ENCODE assay signal across 15 cellular contexts in the genomic region with DNA sequence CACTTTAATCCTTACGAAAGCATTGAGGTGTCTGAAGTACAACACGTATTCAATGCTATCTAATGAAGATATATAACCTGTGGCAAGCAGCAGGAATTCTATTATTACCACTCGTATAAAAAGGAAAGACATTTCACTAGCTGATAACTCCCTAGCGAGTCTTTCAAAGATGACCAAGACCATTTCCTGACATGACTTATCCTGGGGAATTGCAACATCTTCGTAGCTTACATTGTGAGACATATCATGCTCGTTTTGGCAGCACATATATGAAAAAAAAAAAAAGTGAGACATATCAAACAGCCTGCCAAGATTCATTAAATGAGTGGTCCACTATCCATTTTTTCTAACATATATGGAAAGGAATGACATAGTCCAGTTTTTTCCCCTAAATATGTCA.
DNase-seq lines count a peak whose midpoint lies in the region; TF ChIP-seq lines count a peak whose summit lies in the region.
"Had no signal": no experiment of that assay in that cellular context is flagged by ENCODE, and none has a peak within 500 bp of the region (broad histone marks: within the 10 kb centered on the region; RNA-seq: fewer than 3 reads in every experiment).

No MANE protein-coding gene starts in this region.

- H3K9me3 ChIP-seq in endodermal cell (ENCODE audit: control insufficient read depth, low read length), result no peaks in the 10 kb centered on the region

- no peak overlapping the region for H3K27ac Mint-ChIP-seq in endodermal cell
- H3K27ac Mint-ChIP-seq: HFFc6 had no signal

- no peaks in the 10 kb centered on the region for H3K36me3 ChIP-seq in ACC112 (ENCODE audit: insufficient read depth, low read length)
- no peaks in the 10 kb centered on the region for H3K36me3 ChIP-seq in endodermal cell (ENCODE audit: control insufficient read depth, insufficient read depth, low read length)

- H3K27me3 Mint-ChIP-seq in endodermal cell (ENCODE audit: insufficient read depth), result no peaks in the 10 kb centered on the region

- H3K9me3 Mint-ChIP-seq in endodermal cell, result peaks cover 5% of the 10 kb centered on the region

- no peak for TF ChIP-seq CTCF in NB4 (IDR thresholded peaks at IDR 0.05; ENCODE audit: low read depth, low read length)
- TF ChIP-seq CTCF in cardiac fibroblast (IDR thresholded peaks at IDR 0.05; ENCODE audit: low read depth, low read length), result no peak
- no peak for TF ChIP-seq CTCF in endodermal cell (conservative IDR thresholded peaks at IDR 0.05)

- H3K27me3 ChIP-seq in ACC112 (ENCODE audit: insufficient read depth, low read length) (no peaks in the 10 kb centered on the region), endodermal cell (ENCODE audit: control insufficient read depth, insufficient read depth, low read length, poor library complexity, severe bottlenecking) (no peaks in the 10 kb centered on the region)

- H2AFZ ChIP-seq in ACC112 (ENCODE audit: low read length, unreplicated experiment), result no peak overlapping the region

- H3K4me3 Mint-ChIP-seq in endodermal cell, result no peak overlapping the region
- H3K4me3 Mint-ChIP-seq: HFFc6 had no signal

- no peak for TF ChIP-seq POLR2A in NB4 (IDR thresholded peaks at IDR 0.05; ENCODE audit: extremely low read depth, insufficient read length)

- peaks cover 4% of the 10 kb centered on the region for H3K4me1 ChIP-seq in ACC112 (ENCODE audit: control insufficient read depth, insufficient read depth, low read length, unreplicated experiment)
- H3K4me1 ChIP-seq in endodermal cell (ENCODE audit: control insufficient read depth, insufficient read depth, low read length), result no peaks in the 10 kb centered on the region

- peaks cover 3% of the 10 kb centered on the region for H3K4me1 Mint-ChIP-seq in endodermal cell

- no peaks in the 10 kb centered on the region for H3K79me2 ChIP-seq in ACC112 (ENCODE audit: control insufficient read depth, insufficient read depth, low read length, unreplicated experiment)

- H3K4me3 ChIP-seq in ACC112 (ENCODE audit: low read depth, low read length), result peak overlapping the region; percentile 16; the same call in 1 of the 2 replicates
- H3K4me3 ChIP-seq in NB4 (ENCODE audit: low read depth, low read length), result no peak overlapping the region
- no peak overlapping the region for H3K4me3 ChIP-seq in cardiac fibroblast (replicated peaks in 1 of 2; ENCODE audit: low read depth in 2 of 2, low read length in 2 of 2)
- no peak overlapping the region for H3K4me3 ChIP-seq in skeletal muscle cell (ENCODE audit: low read depth, low read length)
- H3K4me3 ChIP-seq in endodermal cell (ENCODE audit: low read length), result no peak overlapping the region

- DNase-seq in NB4 (ENCODE audit: low read depth), result peak; percentile 5
- DNase-seq in cardiac fibroblast (ENCODE audit: low read depth in 2 of 2), result peak; percentile 50 to 76
- peak; percentile 74 for DNase-seq in skeletal muscle cell (ENCODE audit: low read depth)
- no peak for DNase-seq in medulla oblongata (ENCODE audit: extremely low spot score)
- DNase-seq in endodermal cell, result no peak
- no peak for DNase-seq in globus pallidus (ENCODE audit: low spot score)
- DNase-seq: COR-L47, DMS153, EL, HFFc6, NCI-H1436, NCI-H2029, NCI-H2171, NCI-H446 treated with DMSO at 0.1 percent for 48 hours had no signal

- H3K27ac ChIP-seq in ACC112 (ENCODE audit: low read depth, low read length) (no peak overlapping the region), endodermal cell (ENCODE audit: low read depth, low read length) (no peak overlapping the region)

- no peak overlapping the region for H3K9ac ChIP-seq in endodermal cell (ENCODE audit: extremely low read depth, low read length, poor library complexity, severe bottlenecking)

- WGBS in endodermal cell (ENCODE audit: insufficient coverage in 1 of 2, insufficient read length in 1 of 2), 2 experiments, result 83 to 93% methylated on average over 6 of the region's 6 CpGs

- no peaks in the 10 kb centered on the region for H3K36me3 Mint-ChIP-seq in endodermal cell (ENCODE audit: low read depth)

Comparison
In these comparisons a context has a peak if more than half of its experiments do, and no peak if none do; other contexts are left out.
1. DNase-seq: peak in NB4 (single experiment), cardiac fibroblast (2 of 2) and skeletal muscle cell (single experiment); none in medulla oblongata (single experiment), endodermal cell (single experiment) and globus pallidus (single experiment).